ENCODE assay signal across 8 cellular contexts in the genomic region with DNA sequence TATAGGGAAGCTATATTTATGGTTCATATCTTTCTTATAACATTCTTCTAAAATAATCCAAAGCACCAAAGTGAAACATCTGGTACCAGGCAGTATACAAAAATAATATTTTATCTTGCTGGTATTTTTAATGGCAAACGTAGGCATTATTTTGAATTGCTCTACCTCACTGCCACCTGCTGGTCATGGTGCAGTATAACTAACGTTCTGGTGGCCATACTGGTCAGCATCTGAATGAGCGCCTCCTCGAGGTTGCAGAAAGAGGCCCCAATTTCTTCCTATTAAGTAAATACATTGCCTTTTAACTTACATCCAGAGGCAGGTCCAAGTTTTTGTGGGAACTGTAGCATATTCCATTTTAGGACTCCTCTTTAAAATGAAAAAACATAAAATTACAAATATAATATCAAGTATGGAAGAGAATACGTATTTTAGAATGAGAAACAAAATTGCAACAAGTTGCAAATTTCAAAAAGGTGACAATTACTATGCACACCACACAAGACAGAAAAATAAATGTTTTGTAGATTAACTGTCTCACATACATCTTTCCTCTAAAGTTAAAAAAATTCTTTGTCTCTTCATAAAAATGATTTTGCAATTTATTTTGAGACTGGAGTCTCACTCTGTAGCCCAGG. TPM values are rescaled to one million over a fixed set of nuclear protein-coding genes. Genes with fewer than 3 reads are reported as not detected.
DNase-seq lines count a peak whose midpoint lies in the region; ATAC-seq, FAIRE-seq and TF ChIP-seq lines count a peak whose summit lies in the region.

No MANE protein-coding gene starts in this region.

- peak; percentile 73 for DNase-seq in DMS114 treated with DMSO at 0.1 percent for 48 hours (lab: John Stamatoyannopoulos, UW; ENCODE audit: unreplicated experiment)
- DNase-seq in HUDEP-2 (lab: John Stamatoyannopoulos, UW; ENCODE audit: unreplicated experiment in 76 of 76) = peak in 70 of 76 experiments; percentile 3 to 81 (median 58)
- DNase-seq in NOMO-1 treated with dmso at 0.1 percent for 144 hours (lab: John Stamatoyannopoulos, UW; ENCODE audit: unreplicated experiment) = peak; percentile 67
- peak; percentile 79 for DNase-seq in activated CD8-positive, alpha-beta memory T cell treated with anti-CD3 and anti-CD28 coated beads for 24 hours
- peak in 2 of 3 donors; percentile 46 to 74 for DNase-seq in mucosa of descending colon
- DNase-seq in stimulated activated CD8-positive, alpha-beta memory T cell treated with anti-CD3 and anti-CD28 coated beads, Interleukin-7, amount 100 ng/mL, for 1 hour (ENCODE audit: low read depth in 2 of 2) = peak; percentile 30 to 54

- H3K4me3 ChIP-seq in mucosa of descending colon = no peak overlapping the region

- no peaks in the 10 kb centered on the region for H3K9me3 ChIP-seq in mucosa of descending colon

- H3K4me1 ChIP-seq in mucosa of descending colon (ENCODE audit: low read depth) = no peaks in the 10 kb centered on the region

- intact Hi-C loops in mucosa of descending colon (cut with DNase I, micrococcal nuclease) = loop anchor here in 1 of 2 donors (5.0 kb wide), 1 partner anchor 386 kb away; no protein-coding TSS in a partner anchor

- no peaks in the 10 kb centered on the region for H3K36me3 ChIP-seq in mucosa of descending colon (ENCODE audit: low read depth)

- FAIRE-seq in endometrium (lab: Jason Lieb, UNC) = peak; percentile 62

- ATAC-seq in GM21423 (IDR thresholded peaks at IDR 0.05; ENCODE audit: unreplicated experiment) (peak; percentile 93), mucosa of descending colon (peak; percentile 97)

- TF ChIP-seq CTCF in mucosa of descending colon (IDR thresholded peaks at IDR 0.05) = peak; percentile 78

RNA-seq across cellular contexts. Expression of a gene that starts 22.9 kb away (rescaled TPM):
- total RNA-seq in mucosa of descending colon = 10 to 100 TPM; 18.3 to 39.8 (median 28.0) TPM

RNA-seq across cellular contexts. Expression of a gene that starts 56.6 kb away (rescaled TPM):
- 100 to 1,000 TPM in 1 of 3 donors, 10 to 100 TPM in 2; 34.0 to 110 (median 67.1) TPM for total RNA-seq in mucosa of descending colon
